23 cellular contexts compared by ENCODE assay signal in the genomic region with DNA sequence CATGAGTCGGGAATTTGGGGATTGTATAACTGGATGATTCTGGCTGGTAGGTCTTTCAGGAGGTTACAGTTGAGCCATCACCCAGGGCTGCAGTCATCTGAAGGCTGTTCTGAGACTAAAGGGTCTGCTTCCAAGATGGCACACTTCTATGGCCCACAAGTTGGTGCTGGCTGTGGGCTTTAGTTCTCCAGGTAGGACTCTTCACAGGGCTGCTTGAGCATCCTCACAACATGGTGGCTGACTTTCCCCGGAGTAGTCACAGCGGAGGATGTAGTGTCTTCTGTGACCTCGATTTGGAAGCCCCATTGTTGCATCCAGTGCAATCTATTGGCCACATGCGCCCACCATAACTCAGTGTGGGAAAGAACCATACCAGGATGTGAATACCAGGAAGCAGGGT.
"Had no signal": no experiment of that assay in that cellular context is flagged by ENCODE, and none has a peak within 500 bp of the region (broad histone marks: within the 10 kb centered on the region; RNA-seq: fewer than 3 reads in every experiment).

No MANE protein-coding gene starts in this region.

- H3K4me1 ChIP-seq: left ventricle myocardium inferior, parathyroid adenoma, right atrium auricular region, right lobe of liver, stomach, testis, thyroid gland, transverse colon, upper lobe of left lung, vagina had no signal

- H3K27me3 ChIP-seq: right atrium auricular region, right lobe of liver, stomach, testis, thyroid gland, transverse colon, upper lobe of left lung, vagina had no signal

- H3K27ac ChIP-seq: left ventricle myocardium inferior, parathyroid adenoma, right atrium auricular region, right lobe of liver, stomach, testis, thyroid gland, transverse colon, upper lobe of left lung, vagina had no signal

- H3K4me2 ChIP-seq: smooth muscle cell had no signal

- H3K36me3 Mint-ChIP-seq: naive thymus-derived CD4-positive, alpha-beta T cell; natural killer cell treated with Interleukin-12 subunit alpha and Interleukin-12 subunit beta and Interleukin-15 and Interleukin-18, amount 100 ng/mL, for 72 hours; stimulated activated memory B cell treated with anti-CD40 and anti-IgM and Interleukin-4, amounts not matched to agents 10 μg/mL and 1 μg/mL and 100 μg/mL, for 72 hours had no signal

- H3K4me1 Mint-ChIP-seq: mesothelial cell of epicardium had no signal

- H2AFZ ChIP-seq: parathyroid adenoma had no signal

- H3K4me3 ChIP-seq: left ventricle myocardium inferior, lung, right atrium auricular region, right lobe of liver, smooth muscle cell, stomach, testis, thyroid gland, transverse colon, upper lobe of left lung, vagina had no signal

- H3K27ac Mint-ChIP-seq: mesothelial cell of epicardium; naive thymus-derived CD4-positive, alpha-beta T cell; natural killer cell treated with Interleukin-12 subunit alpha and Interleukin-12 subunit beta and Interleukin-15 and Interleukin-18, amount 100 ng/mL, for 72 hours had no signal

- H3K36me3 ChIP-seq: left ventricle myocardium inferior, right atrium auricular region, right lobe of liver, stomach, thyroid gland, transverse colon, upper lobe of left lung, vagina had no signal

- H3K4me3 Mint-ChIP-seq: mesothelial cell of epicardium; naive thymus-derived CD4-positive, alpha-beta T cell; natural killer cell treated with Interleukin-12 subunit alpha and Interleukin-12 subunit beta and Interleukin-15 and Interleukin-18, amount 100 ng/mL, for 72 hours; stimulated activated memory B cell treated with anti-CD40 and anti-IgM and Interleukin-4, amounts not matched to agents 10 μg/mL and 1 μg/mL and 100 μg/mL, for 72 hours had no signal

- DNase-seq: hypothalamus; left ventricle myocardium inferior; naive thymus-derived CD4-positive, alpha-beta T cell; nucleus accumbens; right lobe of liver; stimulated activated CD4-positive, alpha-beta T cell treated with anti-CD3 and anti-CD28 coated beads, Interleukin-1b, Interleukin-23, amount 100 ng/mL, for 48 hours; stimulated activated CD4-positive, alpha-beta T cell treated with anti-CD3 and anti-CD28 coated beads, Interleukin-2, amount 100 ng/mL, for 48 hours; stimulated activated CD4-positive, alpha-beta T cell treated with anti-CD3 and anti-CD28 coated beads, Interleukin-4, amount 100 ng/mL, for 4 hours; stimulated activated CD8-positive, alpha-beta memory T cell treated with anti-CD3 and anti-CD28 coated beads, Interleukin-4, amount 100 ng/mL, for 48 hours; stimulated activated naive CD8-positive, alpha-beta T cell treated with anti-CD3 and anti-CD28 coated beads, Interleukin-15, Interleukin-2, amounts not matched to agents 100 U/mL and 50 U/mL, for 24 hours; stomach; testis; thyroid gland; transverse colon; upper lobe of left lung had no signal

- H3K79me2 ChIP-seq: parathyroid adenoma had no signal

- H3K27me3 Mint-ChIP-seq: stimulated activated memory B cell treated with anti-CD40 and anti-IgM and Interleukin-4, amounts not matched to agents 10 μg/mL and 1 μg/mL and 100 μg/mL, for 72 hours had no signal

- ATAC-seq: naive thymus-derived CD4-positive, alpha-beta T cell; natural killer cell treated with Interleukin-12 subunit alpha and Interleukin-12 subunit beta and Interleukin-15 and Interleukin-18, amount 100 ng/mL, for 72 hours; stimulated activated naive CD8-positive, alpha-beta T cell treated with anti-CD3 and anti-CD28 coated beads, Interleukin-15, Interleukin-2, amounts not matched to agents 100 U/mL and 50 U/mL, for 24 hours had no signal

- H3K9me3 Mint-ChIP-seq: natural killer cell treated with Interleukin-12 subunit alpha and Interleukin-12 subunit beta and Interleukin-15 and Interleukin-18, amount 100 ng/mL, for 72 hours; stimulated activated memory B cell treated with anti-CD40 and anti-IgM and Interleukin-4, amounts not matched to agents 10 μg/mL and 1 μg/mL and 100 μg/mL, for 72 hours had no signal

- H3K9me3 ChIP-seq: right atrium auricular region, right lobe of liver, stomach, testis, thyroid gland, transverse colon, upper lobe of left lung, vagina had no signal

- H3K9ac ChIP-seq: parathyroid adenoma had no signal
